1 cellular context compared by ENCODE assay signal in the genomic region with DNA sequence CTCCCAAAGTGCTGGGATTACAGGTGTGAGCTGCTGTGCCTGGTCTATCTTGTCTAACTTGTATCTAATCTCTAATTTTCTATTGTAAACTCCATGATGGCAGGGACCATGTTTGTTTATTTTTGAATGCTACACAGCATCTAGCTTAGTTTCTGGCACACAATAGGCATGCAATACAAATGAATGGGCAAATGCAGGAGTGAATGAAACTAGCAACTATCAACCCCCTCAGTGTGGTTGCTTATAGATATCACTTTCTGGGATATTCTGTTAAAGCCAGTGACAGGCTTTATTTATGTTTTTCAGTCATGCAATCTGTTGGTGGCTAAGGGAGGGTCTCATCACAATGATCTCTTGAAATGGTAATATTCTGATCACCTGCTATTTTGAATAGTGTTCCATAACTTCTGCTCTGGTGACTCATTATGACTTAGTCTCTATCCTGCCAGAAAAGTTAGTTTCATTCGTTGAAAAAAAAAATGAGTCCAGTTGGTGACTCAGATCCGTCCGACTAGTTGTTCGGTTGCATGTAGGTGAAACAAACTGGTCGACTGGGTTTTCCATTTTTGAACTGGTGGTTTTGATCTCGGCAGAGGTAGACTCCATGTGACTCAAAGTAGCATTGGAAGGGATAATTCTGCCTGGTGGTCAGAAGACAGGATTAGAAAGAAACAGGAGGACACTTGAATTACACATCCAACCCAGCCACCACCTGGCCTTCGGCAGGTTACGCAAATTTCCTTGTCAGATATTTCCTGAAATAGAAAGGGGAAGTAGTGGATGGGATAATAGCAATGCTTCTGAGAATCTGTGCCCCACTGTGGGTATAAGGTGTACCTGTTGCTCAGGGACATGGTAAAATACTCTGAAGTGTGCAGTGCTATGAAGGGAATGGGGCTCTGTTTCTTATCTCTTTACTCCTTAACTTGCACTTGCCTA.
TF ChIP-seq lines count a peak whose summit lies in the region.

No MANE protein-coding gene starts in this region.

TF ChIP-seq in GM23338, 12 proteins besides CTCF, POLR2A, EP300 and RAD21 (continued from another document):
- TF ChIP-seq, protein P1, sequence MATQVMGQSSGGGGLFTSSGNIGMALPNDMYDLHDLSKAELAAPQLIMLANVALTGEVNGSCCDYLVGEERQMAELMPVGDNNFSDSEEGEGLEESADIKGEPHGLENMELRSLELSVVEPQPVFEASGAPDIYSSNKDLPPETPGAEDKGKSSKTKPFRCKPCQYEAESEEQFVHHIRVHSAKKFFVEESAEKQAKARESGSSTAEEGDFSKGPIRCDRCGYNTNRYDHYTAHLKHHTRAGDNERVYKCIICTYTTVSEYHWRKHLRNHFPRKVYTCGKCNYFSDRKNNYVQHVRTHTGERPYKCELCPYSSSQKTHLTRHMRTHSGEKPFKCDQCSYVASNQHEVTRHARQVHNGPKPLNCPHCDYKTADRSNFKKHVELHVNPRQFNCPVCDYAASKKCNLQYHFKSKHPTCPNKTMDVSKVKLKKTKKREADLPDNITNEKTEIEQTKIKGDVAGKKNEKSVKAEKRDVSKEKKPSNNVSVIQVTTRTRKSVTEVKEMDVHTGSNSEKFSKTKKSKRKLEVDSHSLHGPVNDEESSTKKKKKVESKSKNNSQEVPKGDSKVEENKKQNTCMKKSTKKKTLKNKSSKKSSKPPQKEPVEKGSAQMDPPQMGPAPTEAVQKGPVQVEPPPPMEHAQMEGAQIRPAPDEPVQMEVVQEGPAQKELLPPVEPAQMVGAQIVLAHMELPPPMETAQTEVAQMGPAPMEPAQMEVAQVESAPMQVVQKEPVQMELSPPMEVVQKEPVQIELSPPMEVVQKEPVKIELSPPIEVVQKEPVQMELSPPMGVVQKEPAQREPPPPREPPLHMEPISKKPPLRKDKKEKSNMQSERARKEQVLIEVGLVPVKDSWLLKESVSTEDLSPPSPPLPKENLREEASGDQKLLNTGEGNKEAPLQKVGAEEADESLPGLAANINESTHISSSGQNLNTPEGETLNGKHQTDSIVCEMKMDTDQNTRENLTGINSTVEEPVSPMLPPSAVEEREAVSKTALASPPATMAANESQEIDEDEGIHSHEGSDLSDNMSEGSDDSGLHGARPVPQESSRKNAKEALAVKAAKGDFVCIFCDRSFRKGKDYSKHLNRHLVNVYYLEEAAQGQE (IDR thresholded peaks at IDR 0.05; ENCODE audit: unreplicated experiment): no peak
- no peak for TF ChIP-seq EZH2 (IDR thresholded peaks at IDR 0.05; ENCODE audit: low read depth, unreplicated experiment)
- TF ChIP-seq, protein P2, sequence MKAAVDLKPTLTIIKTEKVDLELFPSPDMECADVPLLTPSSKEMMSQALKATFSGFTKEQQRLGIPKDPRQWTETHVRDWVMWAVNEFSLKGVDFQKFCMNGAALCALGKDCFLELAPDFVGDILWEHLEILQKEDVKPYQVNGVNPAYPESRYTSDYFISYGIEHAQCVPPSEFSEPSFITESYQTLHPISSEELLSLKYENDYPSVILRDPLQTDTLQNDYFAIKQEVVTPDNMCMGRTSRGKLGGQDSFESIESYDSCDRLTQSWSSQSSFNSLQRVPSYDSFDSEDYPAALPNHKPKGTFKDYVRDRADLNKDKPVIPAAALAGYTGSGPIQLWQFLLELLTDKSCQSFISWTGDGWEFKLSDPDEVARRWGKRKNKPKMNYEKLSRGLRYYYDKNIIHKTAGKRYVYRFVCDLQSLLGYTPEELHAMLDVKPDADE (IDR thresholded peaks at IDR 0.05): no peak
- TF ChIP-seq CREB1 (CRISPR knock-in tag; IDR thresholded peaks at IDR 0.05; ENCODE audit: low read depth): no peak
- TF ChIP-seq JUNB (IDR thresholded peaks at IDR 0.05; ENCODE audit: unreplicated experiment): no peak
